1 cellular context compared by ENCODE assay signal in genomic region chr16:2003827-2004641, GRCh38.
TF ChIP-seq lines count a peak whose summit lies in the region.

No MANE protein-coding gene starts in this region.

TF ChIP-seq in HEK293, 187 proteins besides CTCF, POLR2A, EP300 and RAD21 (continued from another document and continues in another):
- peak; percentile 72 for TF ChIP-seq PRDM10 (tag by site-specific recombination; IDR thresholded peaks at IDR 0.05)
- no peak for TF ChIP-seq ZNF214 (tag by site-specific recombination; IDR thresholded peaks at IDR 0.05; ENCODE audit: borderline replicate concordance)
- no peak for TF ChIP-seq ZNF280C (tag by site-specific recombination; IDR thresholded peaks at IDR 0.05)
- TF ChIP-seq ZNF513 (tag by site-specific recombination; IDR thresholded peaks at IDR 0.05) = no peak
- TF ChIP-seq ZNF266 (tag by site-specific recombination; IDR thresholded peaks at IDR 0.05; ENCODE audit: low read depth) = no peak
- 0 out of 2 replicates have a peak, but pooled peaks have one; percentile 47 for TF ChIP-seq KLF17 (tag by site-specific recombination; IDR thresholded peaks at IDR 0.05)
- peak; percentile 95 for TF ChIP-seq KLF1 (tag by site-specific recombination; IDR thresholded peaks at IDR 0.05)
- TF ChIP-seq ZNF510 (tag by site-specific recombination; IDR thresholded peaks at IDR 0.05; ENCODE audit: insufficient replicate concordance) = no peak
- TF ChIP-seq ZNF138 (tag by site-specific recombination; IDR thresholded peaks at IDR 0.05; ENCODE audit: borderline replicate concordance) = no peak
- peak; percentile 54 for TF ChIP-seq ZNF335 (tag by site-specific recombination; conservative IDR thresholded peaks at IDR 0.05)
- TF ChIP-seq ZNF488 (tag by site-specific recombination; IDR thresholded peaks at IDR 0.05) = no peak
- no peak for TF ChIP-seq ZNF404 (tag by site-specific recombination; IDR thresholded peaks at IDR 0.05)
- TF ChIP-seq ZIC2 (tag by site-specific recombination; IDR thresholded peaks at IDR 0.05) = peak; percentile 62
- no peak for TF ChIP-seq ZNF585B (tag by site-specific recombination; IDR thresholded peaks at IDR 0.05)
- TF ChIP-seq PBX3 (CRISPR knock-in tag; IDR thresholded peaks at IDR 0.05) = 0 out of 2 replicates have a peak, but pooled peaks have one; percentile 52
- peak; percentile 91 for TF ChIP-seq ZNF660 (tag by site-specific recombination; IDR thresholded peaks at IDR 0.05)
- TF ChIP-seq PRDM1 (tag by site-specific recombination; IDR thresholded peaks at IDR 0.05) = no peak
- TF ChIP-seq SCRT1 (tag by site-specific recombination; IDR thresholded peaks at IDR 0.05; ENCODE audit: borderline replicate concordance) = peak; percentile 29; the same call in 1 of the 2 replicates
- TF ChIP-seq ZBTB21 (tag by site-specific recombination; IDR thresholded peaks at IDR 0.05) = no peak
- TF ChIP-seq SP2 (tag by site-specific recombination; IDR thresholded peaks at IDR 0.05) = peak; percentile 29; the same call in 1 of the 2 replicates
- TF ChIP-seq ZNF132 (tag by site-specific recombination; IDR thresholded peaks at IDR 0.05; ENCODE audit: borderline replicate concordance) = no peak
- no peak for TF ChIP-seq HOXA7 (CRISPR knock-in tag; IDR thresholded peaks at IDR 0.05; ENCODE audit: borderline replicate concordance)
- no peak for TF ChIP-seq ZBTB1 (tag by site-specific recombination; IDR thresholded peaks at IDR 0.05)
- no peak for TF ChIP-seq ZNF707 (tag by site-specific recombination; IDR thresholded peaks at IDR 0.05)
- TF ChIP-seq ZNF596 (tag by site-specific recombination; IDR thresholded peaks at IDR 0.05) = no peak
- TF ChIP-seq ZNF621 (tag by site-specific recombination; IDR thresholded peaks at IDR 0.05) = no peak
- TF ChIP-seq ZNF302 (tag by site-specific recombination; IDR thresholded peaks at IDR 0.05; ENCODE audit: low read depth) = no peak
- TF ChIP-seq ZBTB26 (tag by site-specific recombination; optimal IDR thresholded peaks at IDR 0.05) = no peak
- no peak for TF ChIP-seq ZNF837 (tag by site-specific recombination; IDR thresholded peaks at IDR 0.05)
- TF ChIP-seq ZNF704 (tag by site-specific recombination; IDR thresholded peaks at IDR 0.05) = peak; percentile 76; the same call in 1 of the 2 replicates
- TF ChIP-seq ZNF677 (tag by site-specific recombination; IDR thresholded peaks at IDR 0.05) = no peak
- TF ChIP-seq ZNF169 (tag by site-specific recombination; IDR thresholded peaks at IDR 0.05) = no peak
- no peak for TF ChIP-seq ZNF830 (tag by site-specific recombination; IDR thresholded peaks at IDR 0.05; ENCODE audit: low read depth)
- no peak for TF ChIP-seq ZNF701 (tag by site-specific recombination; IDR thresholded peaks at IDR 0.05)
- TF ChIP-seq ZNF112 (tag by site-specific recombination; IDR thresholded peaks at IDR 0.05) = no peak
- TF ChIP-seq ZBTB7A (tag by site-specific recombination; IDR thresholded peaks at IDR 0.05; ENCODE audit: low read depth) = no peak
- TF ChIP-seq ZNF626 (tag by site-specific recombination; IDR thresholded peaks at IDR 0.05) = no peak
- no peak for TF ChIP-seq ZNF223 (tag by site-specific recombination; IDR thresholded peaks at IDR 0.05)
- no peak for TF ChIP-seq ZNF623 (tag by site-specific recombination; IDR thresholded peaks at IDR 0.05)
- TF ChIP-seq ZSCAN18 (tag by site-specific recombination; IDR thresholded peaks at IDR 0.05) = no peak
- TF ChIP-seq ZSCAN4 (tag by site-specific recombination; IDR thresholded peaks at IDR 0.05) = no peak
- no peak for TF ChIP-seq ELK4 (IDR thresholded peaks at IDR 0.05; ENCODE audit: borderline replicate concordance, low read depth, low read length)
- TF ChIP-seq ZFHX2 (tag by site-specific recombination; conservative IDR thresholded peaks at IDR 0.05) = no peak
- no peak for TF ChIP-seq ZNF658 (tag by site-specific recombination; IDR thresholded peaks at IDR 0.05)
- TF ChIP-seq TCF7L2 (IDR thresholded peaks at IDR 0.05; ENCODE audit: borderline replicate concordance, low read depth, low read length) = no peak
- peak; percentile 82 for TF ChIP-seq ZBTB48 (tag by site-specific recombination; IDR thresholded peaks at IDR 0.05)
